21 cellular contexts compared by ENCODE assay signal in the genomic region with DNA sequence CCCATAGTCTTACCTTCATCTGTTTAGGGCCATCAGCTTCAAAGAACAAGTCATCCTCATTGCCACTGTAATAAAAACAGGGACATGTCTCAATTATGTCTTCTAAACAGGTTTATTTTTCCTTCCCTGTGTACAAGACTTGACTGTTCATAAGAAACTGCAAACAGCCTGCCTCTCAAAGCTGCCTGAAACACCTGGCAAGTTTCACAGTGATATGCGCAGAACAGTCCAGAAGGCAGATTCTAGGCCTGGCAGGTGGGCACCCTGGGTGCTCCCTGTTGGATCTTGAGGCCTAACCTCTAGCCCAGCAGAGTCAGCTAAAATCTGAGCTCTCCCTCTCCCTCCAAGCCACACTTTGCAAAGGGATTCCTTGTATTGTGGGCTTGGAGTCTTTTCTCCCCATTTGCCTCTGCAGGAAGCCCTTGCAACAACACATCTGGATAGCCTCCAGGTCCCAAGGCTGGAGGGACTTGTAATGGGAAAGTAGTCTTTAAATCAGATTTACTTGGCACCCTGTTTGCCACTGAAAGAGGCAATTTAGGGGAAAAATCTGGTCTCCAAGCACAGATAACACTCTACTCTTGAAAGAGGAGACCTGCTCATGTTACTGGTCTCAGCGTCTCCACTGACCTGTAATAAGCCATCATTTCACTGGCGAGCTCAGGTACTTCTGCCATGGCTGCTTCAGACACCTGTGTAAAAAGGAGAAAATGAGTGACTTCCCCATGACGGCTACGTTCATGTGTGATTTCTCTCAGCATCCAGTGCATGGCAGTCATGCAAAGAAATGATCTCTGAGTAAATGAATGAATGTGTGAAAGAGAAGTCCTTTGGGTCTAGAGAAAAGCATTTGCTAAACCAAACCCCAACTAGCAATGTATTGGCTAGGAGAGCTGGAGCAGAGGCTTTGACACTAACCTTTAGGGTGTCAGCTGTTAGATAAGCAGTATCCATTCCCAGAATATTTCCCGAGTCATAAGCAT. TPM values are rescaled to one million over a fixed set of nuclear protein-coding genes. Genes with fewer than 3 reads are reported as not detected.
DNase-seq lines count a peak whose midpoint lies in the region; ATAC-seq and TF ChIP-seq lines count a peak whose summit lies in the region.
"Had no signal": no experiment of that assay in that cellular context is flagged by ENCODE, and none has a peak within 500 bp of the region (broad histone marks: within the 10 kb centered on the region; RNA-seq: fewer than 3 reads in every experiment).

No MANE protein-coding gene starts in this region.

- H3K4me3 ChIP-seq in breast epithelium (no peak overlapping the region), fibroblast of villous mesenchyme (ENCODE audit: low read depth, low read length) (peak overlapping the region; percentile 22)
- H3K4me3 ChIP-seq in CD8-positive, alpha-beta T cell (ENCODE audit: low read depth, low read length) = no peak overlapping the region
- H3K4me3 ChIP-seq: adrenal gland had no signal

- intact Hi-C loops in MCF 10A (cut with micrococcal nuclease) (loop anchor here (1.0 kb wide), 1 partner anchor 53 kb away; no protein-coding TSS in a partner anchor), breast epithelium (cut with DNase I; ENCODE audit: low total_unique reads) (no loop called here), activated B cell treated with CpG ODN at 0.5 μM for 24 hours (cut with micrococcal nuclease) (loop anchor here (5.0 kb wide), 1 partner anchor 34 kb away; no protein-coding TSS in a partner anchor)
- intact Hi-C loops in CD8-positive, alpha-beta T cell (cut with DNase I, micrococcal nuclease) = no loop called here

- peaks cover 0 to 5% of the 10 kb centered on the region in 2 donors for H3K4me1 ChIP-seq in breast epithelium
- no peaks in the 10 kb centered on the region for H3K4me1 ChIP-seq in CD8-positive, alpha-beta T cell (ENCODE audit: insufficient read depth, low read length)

- no peak for TF ChIP-seq CTCF in MCF 10A (IDR thresholded peaks at IDR 0.05; ENCODE audit: unreplicated experiment)
- TF ChIP-seq CTCF in breast epithelium (IDR thresholded peaks at IDR 0.05) = no peak
- no peak for TF ChIP-seq CTCF in activated B cell treated with CpG ODN at 0.5 μM for 24 hours (IDR thresholded peaks at IDR 0.05)
- TF ChIP-seq CTCF in fibroblast of villous mesenchyme (IDR thresholded peaks at IDR 0.05; ENCODE audit: insufficient read depth, low read depth, low read length) = no peak
- TF ChIP-seq CTCF in CD8-positive, alpha-beta T cell (IDR thresholded peaks at IDR 0.05) = no peak

- no peaks in the 10 kb centered on the region for H3K9me3 Mint-ChIP-seq in MCF 10A (ENCODE audit: unreplicated experiment)
- no peaks in the 10 kb centered on the region for H3K9me3 Mint-ChIP-seq in activated B cell treated with CpG ODN at 0.5 μM for 24 hours
- no peaks in the 10 kb centered on the region for H3K9me3 Mint-ChIP-seq in stimulated activated naive B cell treated with anti-CD40 and anti-IgM and Interleukin-4, amounts not matched to agents 10 μg/mL and 1 μg/mL and 100 μg/mL, for 72 hours
- no peaks in the 10 kb centered on the region for H3K9me3 Mint-ChIP-seq in CD8-positive, alpha-beta T cell
- H3K9me3 Mint-ChIP-seq: activated T-helper 2 cell treated with anti-CD3 and anti-CD28 coated beads, Interferon-gamma antibody, Interleukin-2, Interleukin-4, amounts not matched to agents 10 μg/mL and 5 μg/mL and 100 μg/mL, durations not matched to agents 14 hours and 24 hours and 36 hours; naive thymus-derived CD8-positive, alpha-beta T cell had no signal

- no peak overlapping the region for H3K27ac ChIP-seq in breast epithelium
- H3K27ac ChIP-seq in CD8-positive, alpha-beta T cell (ENCODE audit: low read depth, low read length) = no peak overlapping the region
- H3K27ac ChIP-seq: adrenal gland had no signal

- TF ChIP-seq POLR2A in breast epithelium (IDR thresholded peaks at IDR 0.05) = no peak

- H3K4me3 Mint-ChIP-seq in MCF 10A (ENCODE audit: unreplicated experiment) (peak overlapping the region; percentile 46), activated B cell treated with CpG ODN at 0.5 μM for 24 hours (no peak overlapping the region)
- H3K4me3 Mint-ChIP-seq in stimulated activated naive B cell treated with anti-CD40 and anti-IgM and Interleukin-4, amounts not matched to agents 10 μg/mL and 1 μg/mL and 100 μg/mL, for 72 hours = peak overlapping the region; percentile 30 to 60
- H3K4me3 Mint-ChIP-seq in CD8-positive, alpha-beta T cell = no peak overlapping the region

- H3K4me1 Mint-ChIP-seq in MCF 10A (ENCODE audit: insufficient read depth, unreplicated experiment) (peaks cover 42% of the 10 kb centered on the region), activated B cell treated with CpG ODN at 0.5 μM for 24 hours (peaks cover 52% of the 10 kb centered on the region)
- H3K4me1 Mint-ChIP-seq in stimulated activated naive B cell treated with anti-CD40 and anti-IgM and Interleukin-4, amounts not matched to agents 10 μg/mL and 1 μg/mL and 100 μg/mL, for 72 hours = peaks cover 39 to 59% of the 10 kb centered on the region in 2 donors
- no peaks in the 10 kb centered on the region for H3K4me1 Mint-ChIP-seq in CD8-positive, alpha-beta T cell (ENCODE audit: low read depth)

- H3K36me3 Mint-ChIP-seq in MCF 10A (ENCODE audit: insufficient read depth, unreplicated experiment) (peaks cover 6% of the 10 kb centered on the region), activated B cell treated with CpG ODN at 0.5 μM for 24 hours (ENCODE audit: low read depth) (no peaks in the 10 kb centered on the region)
- H3K36me3 Mint-ChIP-seq in stimulated activated naive B cell treated with anti-CD40 and anti-IgM and Interleukin-4, amounts not matched to agents 10 μg/mL and 1 μg/mL and 100 μg/mL, for 72 hours = no peaks in the 10 kb centered on the region
- no peaks in the 10 kb centered on the region for H3K36me3 Mint-ChIP-seq in CD8-positive, alpha-beta T cell
- H3K36me3 Mint-ChIP-seq: naive thymus-derived CD8-positive, alpha-beta T cell had no signal

- H3K27me3 Mint-ChIP-seq in MCF 10A (ENCODE audit: insufficient read depth, unreplicated experiment) (no peaks in the 10 kb centered on the region), activated B cell treated with CpG ODN at 0.5 μM for 24 hours (no peaks in the 10 kb centered on the region)
- peaks cover 0 to 3% of the 10 kb centered on the region in 2 donors for H3K27me3 Mint-ChIP-seq in stimulated activated naive B cell treated with anti-CD40 and anti-IgM and Interleukin-4, amounts not matched to agents 10 μg/mL and 1 μg/mL and 100 μg/mL, for 72 hours
- peaks cover 13% of the 10 kb centered on the region for H3K27me3 Mint-ChIP-seq in CD8-positive, alpha-beta T cell (ENCODE audit: low read depth)

- DNase-seq in MCF 10A (ENCODE audit: unreplicated experiment) (no peak), breast epithelium (ENCODE audit: low spot score in 2 of 2) (no peak), activated B cell treated with CpG ODN at 0.5 μM for 24 hours (no peak), fibroblast of villous mesenchyme (ENCODE audit: low read depth) (peak; percentile 23), activated T-cell treated with anti-CD3 and anti-CD28 coated beads for 4 hours (no peak)
- no peak for DNase-seq in stimulated activated naive B cell treated with anti-CD40 and anti-IgM and Interleukin-4, amounts not matched to agents 10 μg/mL and 1 μg/mL and 100 μg/mL, for 72 hours
- no peak for DNase-seq in stimulated activated naive CD4-positive, alpha-beta T cell treated with Interleukin-2 at 50 U/mL for 16 hours (lab: John Stamatoyannopoulos, UW)
- no peak for DNase-seq in CD8-positive, alpha-beta T cell
- DNase-seq: 8988T; Caco-2; cerebellar nuclear complex; naive thymus-derived CD8-positive, alpha-beta T cell; NCI-H1048; NCI-H82; stimulated activated CD4-positive, alpha-beta T cell treated with anti-CD3 and anti-CD28 coated beads, Interleukin-15, amount 100 ng/mL, for 24 hours; stomach; T-helper 1 cell had no signal

- POLR2A ChIA-PET in MCF 10A (lab: Yijun Ruan, JAX) = interaction anchor here (0.6 to 4.3 kb wide), 19 partner anchors 8 to 353 kb away, joined by 3 to 20 read pairs (median 4); a partner anchor contains a TSS
- POLR2A ChIA-PET in activated B cell treated with CpG ODN at 0.5 μM for 24 hours (lab: Charles Lee) = interaction anchor here (1.0 to 1.6 kb wide), 2 partner anchors 31 to 45 kb away, joined by 4 to 6 read pairs; no protein-coding TSS in a partner anchor
- POLR2A ChIA-PET in CD8-positive, alpha-beta T cell (lab: Charles Lee) = no interaction called here

- no peak for ATAC-seq in activated B cell treated with CpG ODN at 0.5 μM for 24 hours (ENCODE audit: low read depth)
- ATAC-seq in stimulated activated naive B cell treated with anti-CD40 and anti-IgM and Interleukin-4, amounts not matched to agents 10 μg/mL and 1 μg/mL and 100 μg/mL, for 72 hours (replicated peaks) = peak; percentile 63 to 66
- ATAC-seq in CD8-positive, alpha-beta T cell = no peak
- ATAC-seq: HCT116; naive thymus-derived CD8-positive, alpha-beta T cell had no signal

- H3K36me3 ChIP-seq in breast epithelium = no peaks in the 10 kb centered on the region
- H3K36me3 ChIP-seq in CD8-positive, alpha-beta T cell (ENCODE audit: insufficient read depth, low read length) = no peaks in the 10 kb centered on the region
- H3K36me3 ChIP-seq: adrenal gland had no signal

- peaks cover 0 to 4% of the 10 kb centered on the region in 2 donors for H3K27me3 ChIP-seq in breast epithelium
- H3K27me3 ChIP-seq in CD8-positive, alpha-beta T cell (ENCODE audit: insufficient read depth, low read length) = no peaks in the 10 kb centered on the region
- H3K27me3 ChIP-seq: adrenal gland had no signal

- BruUV-seq in MCF 10A (replicated peaks; lab: Mats Ljungman, UMichigan) = TSS peak; percentile 89

- H3K27ac Mint-ChIP-seq in MCF 10A (ENCODE audit: low read depth, unreplicated experiment) (peak overlapping the region; percentile 60), activated B cell treated with CpG ODN at 0.5 μM for 24 hours (peak overlapping the region; percentile 10)
- peak overlapping the region; percentile 1 for H3K27ac Mint-ChIP-seq in stimulated activated naive B cell treated with anti-CD40 and anti-IgM and Interleukin-4, amounts not matched to agents 10 μg/mL and 1 μg/mL and 100 μg/mL, for 72 hours
- H3K27ac Mint-ChIP-seq in CD8-positive, alpha-beta T cell = no peak overlapping the region
- H3K27ac Mint-ChIP-seq: activated T-helper 2 cell treated with anti-CD3 and anti-CD28 coated beads, Interferon-gamma antibody, Interleukin-2, Interleukin-4, amounts not matched to agents 10 μg/mL and 5 μg/mL and 100 μg/mL, durations not matched to agents 14 hours and 24 hours and 36 hours had no signal

- CTCF ChIA-PET in MCF 10A (lab: Yijun Ruan, JAX) (interaction anchor here (0.7 to 2.6 kb wide), 4 partner anchors 29 to 106 kb away, joined by 3 to 11 read pairs (median 4); no protein-coding TSS in a partner anchor), activated B cell treated with CpG ODN at 0.5 μM for 24 hours (lab: Charles Lee) (interaction anchor here (0.6 to 1.7 kb wide), 3 partner anchors 49 to 948 kb away, joined by 3 to 4 read pairs (median 3); no protein-coding TSS in a partner anchor)
- CTCF ChIA-PET in CD8-positive, alpha-beta T cell (lab: Charles Lee) = no interaction called here

- H3K9me3 ChIP-seq in breast epithelium = no peaks in the 10 kb centered on the region
- H3K9me3 ChIP-seq in CD8-positive, alpha-beta T cell (ENCODE audit: low read length) = no peaks in the 10 kb centered on the region
- H3K9me3 ChIP-seq: adrenal gland, Caco-2, stomach had no signal

RNA-seq across cellular contexts. Expression of a gene that starts 0.7 kb away (rescaled TPM):
- total RNA-seq in MCF 10A (2022) (5.4 and 5.5 TPM in 2 replicates), breast epithelium (1 to 10 TPM in 1 of 3 donors, not detected in 2; 8.0 TPM), activated B cell treated with CpG ODN at 0.5 μM for 24 hours (0.53 and 0.71 TPM in 2 replicates), fibroblast of villous mesenchyme (2.6 TPM in 2 replicates)
- total RNA-seq in CD8-positive, alpha-beta T cell = under 1 TPM in 1 of 2 experiments, not detected in 1; 0.81 TPM
- total RNA-seq: activated CD8-positive, alpha-beta memory T cell treated with anti-CD3 and anti-CD28 coated beads for 36 hours; activated T-helper 2 cell treated with anti-CD3 and anti-CD28 coated beads, Interferon-gamma antibody, Interleukin-2, Interleukin-4, amounts not matched to agents 10 μg/mL and 5 μg/mL and 100 μg/mL, durations not matched to agents 14 hours and 24 hours and 36 hours; naive thymus-derived CD8-positive, alpha-beta T cell had no signal

RNA-seq across cellular contexts. Expression of a gene that starts 51.6 kb away (rescaled TPM):
- total RNA-seq in MCF 10A (2022) = 99.1 and 170 TPM in 2 replicates
- total RNA-seq in breast epithelium = under 1 TPM in 1 of 3 donors, not detected in 2; 0.44 TPM
- total RNA-seq in activated B cell treated with CpG ODN at 0.5 μM for 24 hours = 1.4 and 1.9 TPM in 2 replicates
- total RNA-seq in fibroblast of villous mesenchyme = 0.32 and 0.43 TPM in 2 replicates
- total RNA-seq in CD8-positive, alpha-beta T cell = not detected
- total RNA-seq: Caco-2; naive thymus-derived CD8-positive, alpha-beta T cell; stomach had no signal

Comparison
In these comparisons a context has a peak if more than half of its experiments do, and no peak if none do; other contexts are left out.
1. RNA of a gene that starts 51.6 kb away (total RNA-seq): 99.1 to 170 TPM in MCF 10A; 1.4 to 1.9 TPM in activated B cell treated with CpG ODN at 0.5 μM for 24 hours, 0.32 to 0.43 TPM in fibroblast of villous mesenchyme, 0.44 TPM in breast epithelium and not detected in CD8-positive, alpha-beta T cell; every median in the first group is over 10 times any median in the second.
2. intact Hi-C loops: an anchor here in MCF 10A (1.0 kb wide) and activated B cell treated with CpG ODN at 0.5 μM for 24 hours (5.0 kb wide); none called in breast epithelium and CD8-positive, alpha-beta T cell.
3. H3K4me3 Mint-ChIP-seq: peak in MCF 10A (single experiment) and stimulated activated naive B cell treated with anti-CD40 and anti-IgM and Interleukin-4, amounts not matched to agents 10 μg/mL and 1 μg/mL and 100 μg/mL, for 72 hours (2 of 2); none in activated B cell treated with CpG ODN at 0.5 μM for 24 hours (single experiment) and CD8-positive, alpha-beta T cell (single experiment).
4. ATAC-seq: peak in stimulated activated naive B cell treated with anti-CD40 and anti-IgM and Interleukin-4, amounts not matched to agents 10 μg/mL and 1 μg/mL and 100 μg/mL, for 72 hours (2 of 2); none in activated B cell treated with CpG ODN at 0.5 μM for 24 hours (single experiment) and CD8-positive, alpha-beta T cell (single experiment).